ENCODE assay signal across 10 cellular contexts in the genomic region with DNA sequence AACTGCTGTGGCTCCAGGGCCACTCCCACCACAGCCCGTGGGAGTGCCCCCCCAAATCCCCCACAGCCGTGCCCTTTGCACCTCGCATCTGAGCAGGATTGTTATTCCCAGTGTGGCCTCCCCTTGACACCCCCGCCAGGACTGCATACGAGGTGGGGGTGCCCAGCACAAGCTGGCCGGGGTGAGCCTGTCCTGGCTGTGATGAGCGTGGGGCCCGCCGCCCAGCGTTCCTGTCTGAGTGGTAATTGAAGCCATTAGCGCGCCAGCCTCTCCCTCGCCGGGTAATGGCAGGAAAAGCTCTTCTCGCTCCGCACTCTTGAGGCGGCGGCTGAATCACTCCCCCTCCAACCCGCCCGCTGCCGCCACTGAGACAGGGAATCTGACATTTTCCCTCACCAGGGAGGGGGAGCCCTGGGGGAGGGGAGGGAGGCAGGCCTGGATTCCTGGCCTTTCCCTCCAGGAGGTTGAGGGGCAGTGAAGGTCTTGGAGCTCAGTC. TPM values are rescaled to one million over a fixed set of nuclear protein-coding genes. Genes with fewer than 3 reads are reported as not detected.
DNase-seq lines count a peak whose midpoint lies in the region; TF ChIP-seq lines count a peak whose summit lies in the region.
"Had no signal": no experiment of that assay in that cellular context is flagged by ENCODE, and none has a peak within 500 bp of the region (broad histone marks: within the 10 kb centered on the region; RNA-seq: fewer than 3 reads in every experiment).

No MANE protein-coding gene starts in this region.

- peak; percentile 52 for DNase-seq in BE2C
- DNase-seq in NCI-H510A treated with DMSO at 0.1 percent for 48 hours (lab: John Stamatoyannopoulos, UW): peak; percentile 99
- DNase-seq in fibroblast of pulmonary artery (ENCODE audit: low read depth): peak; percentile 22
- DNase-seq in ovary: peak; percentile 47 to 69 (median 64)
- DNase-seq in KBM-7: no peak
- no peak for DNase-seq in activated CD4-positive, alpha-beta T cell treated with anti-CD3 and anti-CD28 coated beads for 48 hours
- DNase-seq in hippocampal formation (lab: John Stamatoyannopoulos, UW): no peak
- DNase-seq in DMS53 (lab: John Stamatoyannopoulos, UW): no peak

- TF ChIP-seq EP300 in ovary (IDR thresholded peaks at IDR 0.05): no peak

- intact Hi-C loops in ovary (cut with DNase I): no loop called here

- TF ChIP-seq CTCF in BE2C (IDR thresholded peaks at IDR 0.05; ENCODE audit: low read depth, low read length): no peak
- no peak for TF ChIP-seq CTCF in fibroblast of pulmonary artery (IDR thresholded peaks at IDR 0.05; ENCODE audit: low read length, missing control alignments)
- no peak for TF ChIP-seq CTCF in ovary (IDR thresholded peaks at IDR 0.05)

- H3K36me3 ChIP-seq in BE2C (no peaks in the 10 kb centered on the region), ovary (no peaks in the 10 kb centered on the region)

- H3K4me3 ChIP-seq in BE2C (ENCODE audit: low read depth, low read length) (0 out of 2 replicates have a peak overlapping the region, but pooled peaks have one; percentile 16), fibroblast of pulmonary artery (replicated peaks; ENCODE audit: low read depth, low read length) (no peak overlapping the region), ovary (peak overlapping the region; percentile 8)

- no peaks in the 10 kb centered on the region for H3K9me3 ChIP-seq in BE2C
- H3K9me3 ChIP-seq in ovary: no peaks in the 10 kb centered on the region

- peaks cover 11% of the 10 kb centered on the region for H3K4me1 ChIP-seq in BE2C
- peaks cover 14% of the 10 kb centered on the region for H3K4me1 ChIP-seq in ovary (ENCODE audit: insufficient read depth)

- H3K27ac ChIP-seq in ovary: peak overlapping the region in 1 of 2 donors; percentile 39
- H3K27ac ChIP-seq: C4-2B, VCaP had no signal

- in situ Hi-C loops in KBM-7 (cut with MboI; ENCODE audit: low pct_unique_long_range_greater_than_20kb, low sequenced_read_pairs): no loop called here

- no peak for TF ChIP-seq POLR2A in ovary (IDR thresholded peaks at IDR 0.05)

- WGBS in ovary, 3 donors: 34 to 48% (median 41%) methylated on average over 19 to 21 of the region's 21 CpGs

- H3K27me3 ChIP-seq in BE2C: no peaks in the 10 kb centered on the region
- H3K27me3 ChIP-seq in ovary: no peaks in the 10 kb centered on the region

RNA-seq across cellular contexts. Expression of gene PTPRF, which starts 27.7 kb away (rescaled TPM):
- polyA plus RNA-seq in BE2C (2012; ENCODE audit: insufficient read depth, insufficient read length, low read depth): 8.3 TPM
- total RNA-seq in ovary: 100 to 1,000 TPM in 3 of 7 donors, 10 to 100 TPM in 4; 26.3 to 165 (median 95.5) TPM
- polyA plus RNA-seq in ovary: 10 to 100 TPM; 24.4 to 35.4 TPM

Comparison
In these comparisons a context has a peak if more than half of its experiments do, and no peak if none do; other contexts are left out.
1. DNase-seq: peak in BE2C (single experiment), NCI-H510A treated with DMSO at 0.1 percent for 48 hours (single experiment), fibroblast of pulmonary artery (single experiment) and ovary (5 of 5); none in KBM-7 (single experiment), activated CD4-positive, alpha-beta T cell treated with anti-CD3 and anti-CD28 coated beads for 48 hours (single experiment), hippocampal formation (0 of 2) and DMS53 (single experiment).